Comparison of ENCODE assay signal across 1 cellular context in genomic region chr1:224329842-224330753, GRCh38.
TF ChIP-seq lines count a peak whose summit lies in the region.

TSS of gene NVL (minus strand) at chr1:224330172. CDS start at chr1:224330127, 45 bp downstream.

TF ChIP-seq in HepG2, 621 proteins besides CTCF, POLR2A, EP300 and RAD21 (continued from another document):
- TF ChIP-seq ZNF646 (CRISPR knock-in tag; IDR thresholded peaks at IDR 0.05) (no peak), ZNF550 (CRISPR knock-in tag; IDR thresholded peaks at IDR 0.05; ENCODE audit: borderline replicate concordance) (no peak), ASH2L (IDR thresholded peaks at IDR 0.05; ENCODE audit: insufficient read length, low read depth, low read length) (peak; percentile 99), BORCS8-MEF2B (CRISPR knock-in tag; IDR thresholded peaks at IDR 0.05) (0 out of 2 replicates have a peak, but pooled peaks have one; percentile 29), ZNF160 (CRISPR knock-in tag; IDR thresholded peaks at IDR 0.05) (no peak), ZNF136 (CRISPR knock-in tag; IDR thresholded peaks at IDR 0.05; ENCODE audit: low read depth) (0 out of 2 replicates have a peak, but pooled peaks have one; percentile 54), ZNF547 (CRISPR knock-in tag; IDR thresholded peaks at IDR 0.05) (peak; percentile 44; the same call in 1 of the 2 replicates), IRF2 (CRISPR knock-in tag; IDR thresholded peaks at IDR 0.05) (peak; percentile 53; the same call in 1 of the 2 replicates), ZNF574 (CRISPR knock-in tag; IDR thresholded peaks at IDR 0.05) (peak; percentile 67), ZNF770 (CRISPR knock-in tag; IDR thresholded peaks at IDR 0.05) (0 out of 2 replicates have a peak, but pooled peaks have one; percentile 12), ZNF816 (CRISPR knock-in tag; IDR thresholded peaks at IDR 0.05; ENCODE audit: borderline replicate concordance) (no peak)
- TF ChIP-seq, protein P1, sequence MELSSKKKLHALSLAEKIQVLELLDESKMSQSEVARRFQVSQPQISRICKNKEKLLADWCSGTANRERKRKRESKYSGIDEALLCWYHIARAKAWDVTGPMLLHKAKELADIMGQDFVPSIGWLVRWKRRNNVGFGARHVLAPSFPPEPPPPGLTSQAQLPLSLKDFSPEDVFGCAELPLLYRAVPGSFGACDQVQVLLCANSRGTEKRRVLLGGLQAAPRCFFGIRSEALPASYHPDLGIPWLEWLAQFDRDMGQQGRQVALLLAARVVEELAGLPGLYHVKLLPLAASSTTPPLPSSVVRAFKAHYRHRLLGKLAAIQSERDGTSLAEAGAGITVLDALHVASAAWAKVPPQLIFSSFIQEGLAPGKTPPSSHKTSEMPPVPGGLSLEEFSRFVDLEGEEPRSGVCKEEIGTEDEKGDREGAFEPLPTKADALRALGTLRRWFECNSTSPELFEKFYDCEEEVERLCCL (CRISPR knock-in tag; IDR thresholded peaks at IDR 0.05; ENCODE audit: borderline replicate concordance) = no peak
